ENCODE assay signal across 7 cellular contexts in genomic region chr17:56592487-56593072, GRCh38. TPM values are rescaled to one million over a fixed set of nuclear protein-coding genes. Genes with fewer than 3 reads are reported as not detected.
DNase-seq lines count a peak whose midpoint lies in the region; ATAC-seq, FAIRE-seq and TF ChIP-seq lines count a peak whose summit lies in the region.

No MANE protein-coding gene starts in this region.

- H4K91ac ChIP-seq in H1 (replicated peaks; ENCODE audit: insufficient read length, low read length): no peak overlapping the region

- no peak overlapping the region for H3K23ac ChIP-seq in H1 (ENCODE audit: insufficient read length)

- peak; percentile 98 for TF ChIP-seq CTCF in GM13976 (IDR thresholded peaks at IDR 0.05; ENCODE audit: borderline replicate concordance, control extremely low read depth, extremely low read depth, insufficient read depth, missing control alignments)
- TF ChIP-seq CTCF in H1 (IDR thresholded peaks at IDR 0.05; ENCODE audit: control extremely low read depth in 1 of 3, insufficient read depth in 1 of 3, low read depth in 1 of 3, low read length in 3 of 3): peak; percentile 86 to 96 (median 87)

- peaks cover 28% of the 10 kb centered on the region for H3K23me2 ChIP-seq in H1 (ENCODE audit: low read depth, low read length)

- no peaks in the 10 kb centered on the region for H3K79me1 ChIP-seq in H1 (ENCODE audit: low read depth, low read length)

- peaks cover 23% of the 10 kb centered on the region for H3K4me1 Mint-ChIP-seq in activated CD4-positive, alpha-beta memory T cell treated with anti-CD3 and anti-CD28 coated beads for 36 hours (ENCODE audit: low read depth)

- no peaks in the 10 kb centered on the region for H3K79me2 ChIP-seq in H1 (ENCODE audit: control insufficient read depth in 1 of 2, insufficient read depth in 2 of 2, low read length in 2 of 2)

- no peak overlapping the region for H2BK120ac ChIP-seq in H1 (replicated peaks; ENCODE audit: low read depth, low read length)

- H3K36me3 ChIP-seq in H1 (ENCODE audit: control insufficient read depth in 2 of 4, insufficient read depth in 4 of 4, low read length in 3 of 4): no peaks in the 10 kb centered on the region

- no peaks in the 10 kb centered on the region for H3K9me3 ChIP-seq in H1 (ENCODE audit: insufficient read depth in 2 of 2, low read depth in 1 of 2, low read length in 1 of 2)

- H2BK15ac ChIP-seq in H1 (ENCODE audit: low read length): no peak overlapping the region

- H3K27me3 Mint-ChIP-seq in activated CD4-positive, alpha-beta memory T cell treated with anti-CD3 and anti-CD28 coated beads for 36 hours: peaks cover 44% of the 10 kb centered on the region

- no peak overlapping the region for H2AK5ac ChIP-seq in H1 (ENCODE audit: low read depth, low read length)

- no peak overlapping the region for H3K4ac ChIP-seq in H1 (replicated peaks; ENCODE audit: insufficient read length, low read depth, low read length)

- 0 out of 3 replicates have a peak, but pooled peaks of 1 of the 2 experiments have one; percentile 20 for TF ChIP-seq EP300 in H1 (IDR thresholded peaks at IDR 0.05; ENCODE audit: borderline replicate concordance in 1 of 2, low read depth in 2 of 2, low read length in 2 of 2)

- no peak overlapping the region; the same call in 1 of the 2 replicates for H2AFZ ChIP-seq in H1 (ENCODE audit: low read length)

- H3K56ac ChIP-seq in H1 (replicated peaks; ENCODE audit: insufficient read length, low read depth, low read length): no peak overlapping the region

- H3K9ac ChIP-seq in H1 (replicated peaks in 1 of 4; ENCODE audit: extremely low read depth in 1 of 4, low read depth in 3 of 4, low read length in 3 of 4): no peak overlapping the region

- no peak for FAIRE-seq in H1 (lab: Jason Lieb, UNC)

- peak overlapping the region; percentile 62 to 99 for H3K4me2 ChIP-seq in H1 (ENCODE audit: insufficient read depth in 1 of 2, low read depth in 2 of 2, low read length in 2 of 2)

- CTCF ChIA-PET in activated CD4-positive, alpha-beta memory T cell treated with anti-CD3 and anti-CD28 coated beads for 36 hours (lab: Charles Lee): interaction anchor here (0.7 to 7.2 kb wide), 17 partner anchors 8 to 188 kb away, joined by 3 to 139 read pairs (median 5); no protein-coding TSS in a partner anchor
- CTCF ChIA-PET in H1 (lab: Charles Lee; ENCODE audit: partially characterized antibody): interaction anchor here (0.6 to 6.0 kb wide), 41 partner anchors 9 to 819 kb away, joined by 3 to 58 read pairs (median 4); no protein-coding TSS in a partner anchor

- POLR2A ChIA-PET in activated CD4-positive, alpha-beta memory T cell treated with anti-CD3 and anti-CD28 coated beads for 36 hours (lab: Charles Lee): interaction anchor here (1.2 kb wide), 1 partner anchor 123 kb away, joined by 3 read pairs; no protein-coding TSS in a partner anchor
- POLR2A ChIA-PET in H1 (lab: Charles Lee; ENCODE audit: partially characterized antibody): interaction anchor here (1.3 kb wide), 1 partner anchor 123 kb away, joined by 4 read pairs; no protein-coding TSS in a partner anchor

- H3K4me1 ChIP-seq in H1 (replicated peaks in 1 of 4; ENCODE audit: control insufficient read depth in 3 of 4, insufficient read depth in 4 of 4, low read length in 3 of 4): peaks cover 0 to 11% (median 4%) of the 10 kb centered on the region in 4 experiments; a peak in 5 of 7 replicates

- H2BK12ac ChIP-seq in H1 (ENCODE audit: low read depth, low read length): no peak overlapping the region

- peaks cover 12 to 48% (median 36%) of the 10 kb centered on the region in 4 experiments for H3K27me3 ChIP-seq in H1 (replicated peaks in 1 of 4; ENCODE audit: control insufficient read depth in 3 of 4, extremely low read depth in 1 of 4, insufficient read depth in 3 of 4, low read length in 3 of 4)

- no peaks in the 10 kb centered on the region for H3K9me3 Mint-ChIP-seq in activated CD4-positive, alpha-beta memory T cell treated with anti-CD3 and anti-CD28 coated beads for 36 hours

- peak; percentile 74 to 93 for TF ChIP-seq RAD21 in H1 (IDR thresholded peaks at IDR 0.05 in 1 of 2, conservative IDR thresholded peaks at IDR 0.05 in 1 of 2; ENCODE audit: low read depth in 2 of 2, low read length in 2 of 2)

- H2BK5ac ChIP-seq in H1 (ENCODE audit: low read depth, low read length): no peak overlapping the region; the same call in 1 of the 2 replicates

- in situ Hi-C loops in GM13976 (cut with MboI; ENCODE audit: low sequenced_read_pairs, unreplicated experiment): no loop called here

- no peaks in the 10 kb centered on the region for H3K36me3 Mint-ChIP-seq in activated CD4-positive, alpha-beta memory T cell treated with anti-CD3 and anti-CD28 coated beads for 36 hours

- H4K8ac ChIP-seq in H1 (ENCODE audit: extremely low read depth, insufficient read depth, low read length): no peak overlapping the region

- H4K5ac ChIP-seq in H1 (ENCODE audit: insufficient read length, low read depth, low read length): no peak overlapping the region

- H3K27ac ChIP-seq in H1 (ENCODE audit: low read depth, low read length): no peak overlapping the region

- peak overlapping the region; percentile 60 for H3K4me3 Mint-ChIP-seq in activated CD4-positive, alpha-beta memory T cell treated with anti-CD3 and anti-CD28 coated beads for 36 hours

- intact Hi-C loops in activated CD4-positive, alpha-beta memory T cell treated with anti-CD3 and anti-CD28 coated beads for 36 hours (cut with micrococcal nuclease): loop anchor here (1.0 to 10.0 kb wide), 5 partner anchors 62 to 372 kb away; partner anchors contain the start of gene COIL

- no peak for TF ChIP-seq POLR2A in H1 (IDR thresholded peaks at IDR 0.05; ENCODE audit: control extremely low read depth in 1 of 2, low read depth in 2 of 2, low read length in 2 of 2)

- no peak overlapping the region for H2BK20ac ChIP-seq in H1 (ENCODE audit: low read length)

- no peak overlapping the region for H3K27ac Mint-ChIP-seq in activated CD4-positive, alpha-beta memory T cell treated with anti-CD3 and anti-CD28 coated beads for 36 hours

- peak overlapping the region; percentile 39 to 75 (median 66) for H3K4me3 ChIP-seq in H1 (ENCODE audit: extremely low read depth in 1 of 4, insufficient read depth in 2 of 4, low read depth in 3 of 4, low read length in 4 of 4)

- H3K18ac ChIP-seq in H1 (ENCODE audit: extremely low read depth, low read length): no peak overlapping the region

- H4K20me1 ChIP-seq in H1 (replicated peaks in 1 of 2; ENCODE audit: control insufficient read depth in 1 of 2, insufficient read depth in 2 of 2, low read length in 2 of 2): peaks cover 0 to 1% of the 10 kb centered on the region in 2 experiments

- peak; percentile 88 for DNase-seq in GM13976 (ENCODE audit: low spot score)
- DNase-seq in NCI-H510A (lab: John Stamatoyannopoulos, UW): peak; percentile 36
- peak; percentile 70 for DNase-seq in activated CD4-positive, alpha-beta memory T cell treated with anti-CD3 and anti-CD28 coated beads for 36 hours
- DNase-seq in H1 (ENCODE audit: low read depth in 1 of 2, low spot score in 2 of 2): peak in 1 of 2 experiments; percentile 93
- DNase-seq in mesenteric fat pad (ENCODE audit: low spot score): peak; percentile 92
- peak; percentile 57 for DNase-seq in stimulated activated CD8-positive, alpha-beta memory T cell treated with anti-CD3 and anti-CD28 coated beads, Interleukin-15, amount 100 ng/mL, for 24 hours (ENCODE audit: low read depth)

- H3K14ac ChIP-seq in H1 (ENCODE audit: insufficient read length): no peak overlapping the region

- 0% methylated on average over 5 of the region's 43 CpGs; no CpG with 5 or more reads in 1 of the 2 experiments for WGBS in H1 (ENCODE audit: extremely low coverage in 1 of 2, insufficient coverage in 1 of 2, insufficient read length in 1 of 2, insufficient replicate concordance in 2 of 2, low coverage in 1 of 2, low lambda C conversion rate in 2 of 2, missing lambda C conversion rate in 1 of 2), 2 experiments

- peak; percentile 65 for ATAC-seq in HG02970 (IDR thresholded peaks at IDR 0.05; ENCODE audit: low FRiP score, unreplicated experiment)

TF ChIP-seq in H1, 55 proteins besides CTCF, POLR2A, EP300 and RAD21 (continues in another document):
- peak; percentile 31 for TF ChIP-seq ASH2L (IDR thresholded peaks at IDR 0.05; ENCODE audit: low read length)
- TF ChIP-seq, protein P1, sequence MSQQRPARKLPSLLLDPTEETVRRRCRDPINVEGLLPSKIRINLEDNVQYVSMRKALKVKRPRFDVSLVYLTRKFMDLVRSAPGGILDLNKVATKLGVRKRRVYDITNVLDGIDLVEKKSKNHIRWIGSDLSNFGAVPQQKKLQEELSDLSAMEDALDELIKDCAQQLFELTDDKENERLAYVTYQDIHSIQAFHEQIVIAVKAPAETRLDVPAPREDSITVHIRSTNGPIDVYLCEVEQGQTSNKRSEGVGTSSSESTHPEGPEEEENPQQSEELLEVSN (IDR thresholded peaks at IDR 0.05): 0 out of 2 replicates have a peak, but pooled peaks have one; percentile 23
- peak; percentile 89; the same call in 1 of the 2 replicates for TF ChIP-seq RBBP5 (IDR thresholded peaks at IDR 0.05; ENCODE audit: borderline replicate concordance, low read depth, low read length)
- TF ChIP-seq YY1 (IDR thresholded peaks at IDR 0.05; ENCODE audit: low read depth, low read length): no peak
- no peak for TF ChIP-seq CHD2 (IDR thresholded peaks at IDR 0.05; ENCODE audit: low read length)
- TF ChIP-seq CEBPB (IDR thresholded peaks at IDR 0.05; ENCODE audit: low read depth, low read length): no peak
- TF ChIP-seq EGR1 (IDR thresholded peaks at IDR 0.05; ENCODE audit: borderline replicate concordance, low read depth, low read length): peak; percentile 84; the same call in 1 of the 2 replicates
- 0 out of 2 replicates have a peak, but pooled peaks have one; percentile 21 for TF ChIP-seq TAF1 (IDR thresholded peaks at IDR 0.05; ENCODE audit: low read depth, low read length)
- TF ChIP-seq PHF8 (conservative IDR thresholded peaks at IDR 0.05; ENCODE audit: low read depth, low read length): 0 out of 2 replicates have a peak, but pooled peaks have one; percentile 4
- no peak for TF ChIP-seq JUN (IDR thresholded peaks at IDR 0.05; ENCODE audit: low read depth, low read length)

RNA-seq across cellular contexts. Expression of gene NOG, which starts 0.9 kb away (rescaled TPM):
- total RNA-seq in activated CD4-positive, alpha-beta memory T cell treated with anti-CD3 and anti-CD28 coated beads for 36 hours: under 1 TPM in 1 of 2 experiments, not detected in 1; 0.12 TPM
- 0.23 and 0.35 TPM in 2 replicates for total RNA-seq in H1 (2021; fragmentation: NEBNext Ultra II Directional; extraction: Animal tissue kit (Norgen Biotek cat#: 25700))
- polyA plus RNA-seq in H1 (2011; rRNA removed): 0.35 and 0.58 TPM in 2 replicates
- polyA plus RNA-seq in H1 (2011; cell fraction: cytosol; rRNA removed): 0.28 TPM
- polyA plus RNA-seq in H1 (2011; cell fraction: nucleus; rRNA removed): 0.37 TPM
- polyA plus RNA-seq in H1 (2012, experiment 1 of 2): 0.12 to 0.30 TPM (median 0.25 TPM) in 4 replicates
- polyA plus RNA-seq in H1 (2012, experiment 2 of 2): 0.16 TPM
- 0.14 TPM for polyA plus RNA-seq in H1 (2013, experiment 1 of 2)
- polyA plus RNA-seq in H1 (2013, experiment 2 of 2): 0.15 TPM
- polyA minus RNA-seq in H1 (2011; rRNA and poly(A)+ RNA removed): 0.13 TPM in 1 of 2 replicates, not detected in the other
- 0.81 TPM for polyA minus RNA-seq in H1 (2011; cell fraction: cytosol; rRNA and poly(A)+ RNA removed)
- 0.40 TPM for polyA minus RNA-seq in H1 (2011; cell fraction: nucleus; rRNA and poly(A)+ RNA removed)
- total RNA-seq in mesenteric fat pad: 0.74 TPM
